ENCODE assay signal across 15 cellular contexts in genomic region chr10:47207280-47207613, GRCh38.
DNase-seq lines count a peak whose midpoint lies in the region; ATAC-seq and TF ChIP-seq lines count a peak whose summit lies in the region.
"Had no signal": no experiment of that assay in that cellular context is flagged by ENCODE, and none has a peak within 500 bp of the region (broad histone marks: within the 10 kb centered on the region; RNA-seq: fewer than 3 reads in every experiment).

No MANE protein-coding gene starts in this region.

- no peak overlapping the region for H3K14ac ChIP-seq in mesenchymal stem cell (ENCODE audit: low read length in 2 of 2)

- peak overlapping the region; percentile 76 for H3K27ac Mint-ChIP-seq in activated T-cell treated with anti-CD3 and anti-CD28 coated beads, Interleukin-2, amount 50 U/mL, for 24 hours
- H3K27ac Mint-ChIP-seq in central memory CD8-positive, alpha-beta T cell (ENCODE audit: low read depth): peak overlapping the region; percentile 54
- H3K27ac Mint-ChIP-seq: activated B cell treated with CpG ODN at 0.5 μM for 24 hours had no signal

- H3K27me3 Mint-ChIP-seq in activated T-cell treated with anti-CD3 and anti-CD28 coated beads, Interleukin-2, amount 50 U/mL, for 24 hours: no peaks in the 10 kb centered on the region
- H3K27me3 Mint-ChIP-seq in central memory CD8-positive, alpha-beta T cell: no peaks in the 10 kb centered on the region

- no peak overlapping the region for H3K23ac ChIP-seq in mesenchymal stem cell (ENCODE audit: low read length in 2 of 2)

- H3K4me1 Mint-ChIP-seq in activated T-cell treated with anti-CD3 and anti-CD28 coated beads, Interleukin-2, amount 50 U/mL, for 24 hours (ENCODE audit: low read depth): peaks cover 57% of the 10 kb centered on the region
- peaks cover 42% of the 10 kb centered on the region for H3K4me1 Mint-ChIP-seq in central memory CD8-positive, alpha-beta T cell
- H3K4me1 Mint-ChIP-seq: activated B cell treated with CpG ODN at 0.5 μM for 24 hours had no signal

- peaks cover 0 to 12% (median 4%) of the 10 kb centered on the region in 8 donors for H3K9me3 ChIP-seq in spleen
- peaks cover 3% of the 10 kb centered on the region for H3K9me3 ChIP-seq in mesenchymal stem cell (ENCODE audit: control insufficient read depth, low read length)
- H3K9me3 ChIP-seq: prostate gland, SJCRH30 had no signal

- peak; percentile 38 for ATAC-seq in central memory CD8-positive, alpha-beta T cell (replicated peaks; ENCODE audit: extremely low read depth, poor library complexity, severe bottlenecking)

- TF ChIP-seq CTCF in spleen (IDR thresholded peaks at IDR 0.05 in 8 of 11, conservative IDR thresholded peaks at IDR 0.05 in 3 of 11): no peak

- no peak overlapping the region for H2AFZ ChIP-seq in mesenchymal stem cell (ENCODE audit: low read depth, low read length)

- no peaks in the 10 kb centered on the region for H3K36me3 ChIP-seq in spleen
- H3K36me3 ChIP-seq in mesenchymal stem cell (ENCODE audit: control insufficient read depth in 1 of 2, insufficient read depth in 2 of 2, low read depth in 1 of 2, low read length in 2 of 2): no peaks in the 10 kb centered on the region
- H3K36me3 ChIP-seq: prostate gland, SJCRH30 had no signal

- H3K79me1 ChIP-seq in mesenchymal stem cell (replicated peaks; ENCODE audit: low read length, poor library complexity, severe bottlenecking): no peaks in the 10 kb centered on the region

- no peaks in the 10 kb centered on the region for H3K36me3 Mint-ChIP-seq in activated T-cell treated with anti-CD3 and anti-CD28 coated beads, Interleukin-2, amount 50 U/mL, for 24 hours (ENCODE audit: low read depth)
- H3K36me3 Mint-ChIP-seq in central memory CD8-positive, alpha-beta T cell (ENCODE audit: insufficient read depth): peaks cover 1% of the 10 kb centered on the region

- no peak overlapping the region for H3K18ac ChIP-seq in mesenchymal stem cell (ENCODE audit: low read depth in 1 of 2, low read length in 2 of 2)

- peak overlapping the region in 6 of 8 donors; percentile 9 to 67 (median 42) for H3K27ac ChIP-seq in spleen
- no peak overlapping the region for H3K27ac ChIP-seq in mesenchymal stem cell (ENCODE audit: low read length, poor library complexity, severe bottlenecking)
- H3K27ac ChIP-seq: prostate gland, SJCRH30 had no signal

- DNase-seq in activated T-cell treated with anti-CD3 and anti-CD28 coated beads, Interleukin-2, amount 50 U/mL, for 24 hours: no peak
- DNase-seq in activated T-cell treated with anti-CD3 and anti-CD28 coated beads for 4 hours (no peak), NOMO-1 treated with dmso at 0.1 percent for 144 hours (lab: John Stamatoyannopoulos, UW; ENCODE audit: unreplicated experiment) (peak; percentile 86), spleen (no peak), NCI-H2081 treated with DMSO at 0.1 percent for 48 hours (lab: John Stamatoyannopoulos, UW) (no peak), mesenchymal stem cell (no peak), NCI-H146 (lab: John Stamatoyannopoulos, UW) (no peak)
- no peak for DNase-seq in central memory CD8-positive, alpha-beta T cell (ENCODE audit: low spot score in 2 of 2)
- DNase-seq: activated B cell treated with CpG ODN at 0.5 μM for 24 hours; amniotic stem cell; DMS79; effector CD4-positive, alpha-beta T cell; HCEC 1CT; SJCRH30 had no signal

- no peak overlapping the region for H2BK12ac ChIP-seq in mesenchymal stem cell (ENCODE audit: low read length in 2 of 2)

- 58 to 68% (median 62%) methylated on average over 4 of the region's 4 CpGs for WGBS in spleen, 5 donors
- 70% methylated on average over 4 of the region's 4 CpGs for WGBS in mesenchymal stem cell

- no peak overlapping the region for H3K4me2 ChIP-seq in mesenchymal stem cell (ENCODE audit: low read length, poor library complexity, severe bottlenecking)

- H4K8ac ChIP-seq in mesenchymal stem cell (ENCODE audit: low read length): no peak overlapping the region

- no peak overlapping the region for H2BK120ac ChIP-seq in mesenchymal stem cell (ENCODE audit: low read depth, low read length)

- no peak overlapping the region for H3K4ac ChIP-seq in mesenchymal stem cell (ENCODE audit: low read depth in 1 of 2, low read length in 2 of 2)

- H2BK15ac ChIP-seq in mesenchymal stem cell (ENCODE audit: low read depth, poor library complexity, severe bottlenecking): no peak overlapping the region

- intact Hi-C loops in spleen (cut with DNase I; ENCODE audit: low total_unique reads): no loop called here

- no peaks in the 10 kb centered on the region for H3K27me3 ChIP-seq in spleen (replicated peaks in 1 of 7)
- H3K27me3 ChIP-seq in mesenchymal stem cell (ENCODE audit: control insufficient read depth in 1 of 2, insufficient read depth in 1 of 2, low read length in 2 of 2): peaks cover 0 to 15% of the 10 kb centered on the region in 2 experiments
- H3K27me3 ChIP-seq: SJCRH30 had no signal

- peaks cover 0 to 11% (median 0%) of the 10 kb centered on the region in 6 donors for H3K4me1 ChIP-seq in spleen
- H3K4me1 ChIP-seq in mesenchymal stem cell (ENCODE audit: control insufficient read depth, insufficient read depth, low read depth, low read length): no peaks in the 10 kb centered on the region
- H3K4me1 ChIP-seq: prostate gland, SJCRH30 had no signal

- no peak overlapping the region for H3K4me3 Mint-ChIP-seq in activated T-cell treated with anti-CD3 and anti-CD28 coated beads, Interleukin-2, amount 50 U/mL, for 24 hours
- peak overlapping the region; percentile 65 for H3K4me3 Mint-ChIP-seq in central memory CD8-positive, alpha-beta T cell
- H3K4me3 Mint-ChIP-seq: activated B cell treated with CpG ODN at 0.5 μM for 24 hours had no signal

- no peak overlapping the region for H2BK5ac ChIP-seq in mesenchymal stem cell (ENCODE audit: low read depth, low read length, poor library complexity, severe bottlenecking)

- TF ChIP-seq POLR2A in spleen (IDR thresholded peaks at IDR 0.05): no peak

- no peak overlapping the region for H3K9ac ChIP-seq in mesenchymal stem cell (ENCODE audit: low read length)

- H2AK5ac ChIP-seq in mesenchymal stem cell (ENCODE audit: low read length, severe bottlenecking): no peak overlapping the region

- no peaks in the 10 kb centered on the region for H3K9me3 Mint-ChIP-seq in activated T-cell treated with anti-CD3 and anti-CD28 coated beads, Interleukin-2, amount 50 U/mL, for 24 hours
- H3K9me3 Mint-ChIP-seq in central memory CD8-positive, alpha-beta T cell: peaks cover under 1% of the 10 kb centered on the region

- no peak overlapping the region for H4K91ac ChIP-seq in mesenchymal stem cell (ENCODE audit: low read length)

- H3K4me3 ChIP-seq in spleen (no peak overlapping the region), mesenchymal stem cell (ENCODE audit: insufficient read depth in 1 of 2, low read depth in 1 of 2, low read length in 2 of 2) (no peak overlapping the region)
- H3K4me3 ChIP-seq: prostate gland, SJCRH30 had no signal
